In genomic region chr5:119829341-119829740, GRCh38 we compare ENCODE assay signal across 32 cellular contexts.
"Had no signal": no experiment of that assay in that cellular context is flagged by ENCODE, and none has a peak within 500 bp of the region (broad histone marks: within the 10 kb centered on the region; RNA-seq: fewer than 3 reads in every experiment).

No MANE protein-coding gene starts in this region.

- FAIRE-seq: astrocyte, TTC549 had no signal

- DNase-seq: activated B cell treated with CpG ODN at 0.5 μM for 24 hours; activated CD4-positive, alpha-beta memory T cell treated with anti-CD3 and anti-CD28 coated beads for 36 hours; activated CD4-positive, alpha-beta T cell treated with anti-CD3 and anti-CD28 coated beads for 4 hours; activated CD4-positive, alpha-beta T cell treated with anti-CD3 and anti-CD28 coated beads, Interleukin-2, amount 10 ng/mL, durations not matched to agents 24 days and 14 days; activated CD4-positive, alpha-beta T cell treated with anti-CD3 and anti-CD28 coated beads, Interleukin-2, amount 50 U/mL, for 1 hour; activated CD4-positive, alpha-beta T cell treated with anti-CD3 and anti-CD28 coated beads, Interleukin-2, amount 50 U/mL, for 4 hours; activated CD4-positive, CD25-positive, alpha-beta regulatory T cell treated with anti-CD3 and anti-CD28 coated beads, Interleukin-2, amount 50 U/mL, for 72 hours; activated CD8-positive, alpha-beta memory T cell treated with anti-CD3 and anti-CD28 coated beads, Interleukin-2, amount 50 U/mL, for 4 hours; activated CD8-positive, alpha-beta T cell treated with anti-CD3 and anti-CD28 coated beads for 36 hours; activated effector memory CD4-positive, alpha-beta T cell treated with anti-CD3 and anti-CD28 coated beads, Interleukin-2, amount 50 U/mL, for 16 hours; activated gamma-delta T cell treated with Interleukin-2 at 50 U/mL for 16 hours; activated naive CD4-positive, alpha-beta T cell; activated naive CD4-positive, alpha-beta T cell treated with anti-CD3 and anti-CD28 coated beads for 36 hours; activated naive CD4-positive, alpha-beta T cell treated with anti-CD3 and anti-CD28 coated beads, Interleukin-2, amount 50 U/mL, for 16 hours; activated naive CD8-positive, alpha-beta T cell treated with anti-CD3 and anti-CD28 coated beads for 36 hours; activated T-cell treated with anti-CD3 and anti-CD28 coated beads for 4 hours; activated T-cell treated with anti-CD3 and anti-CD28 coated beads, Interleukin-2, amount 50 U/mL, for 1 hour; activated T-cell treated with anti-CD3 and anti-CD28 coated beads, Interleukin-2, amount 50 U/mL, for 4 hours; activated T-cell treated with anti-CD3 and anti-CD28 coated beads, Interleukin-2, amount 50 U/mL, for 72 hours; amygdala; body of pancreas; brain microvascular endothelial cell; central memory CD4-positive, alpha-beta T cell; T-helper 1 cell; T-helper 2 cell; T-helper 9 cell had no signal

- H3K4me1 ChIP-seq: body of pancreas, breast epithelium had no signal

- H3K27me3 ChIP-seq: body of pancreas, brain microvascular endothelial cell, breast epithelium had no signal

- ATAC-seq: activated CD8-positive, alpha-beta T cell treated with anti-CD3 and anti-CD28 coated beads for 36 hours; activated naive CD4-positive, alpha-beta T cell treated with anti-CD3 and anti-CD28 coated beads, Interleukin-2, amount 50 U/mL, for 72 hours; activated T-cell treated with anti-CD3 and anti-CD28 coated beads, Interleukin-2, amount 50 U/mL, for 4 hours; activated T-cell treated with anti-CD3 and anti-CD28 coated beads, Interleukin-2, amount 50 U/mL, for 72 hours; activated T-helper 17 cell treated with anti-CD3 and anti-CD28 coated beads, Interleukin-2, amount 50 U/mL, for 72 hours; body of pancreas had no signal

- H3K36me3 ChIP-seq: brain microvascular endothelial cell, breast epithelium had no signal

- H3K27ac ChIP-seq: body of pancreas, brain microvascular endothelial cell, breast epithelium, VCaP had no signal

- H3K4me3 ChIP-seq: body of pancreas, breast epithelium had no signal

- H3K9me3 ChIP-seq: body of pancreas, breast epithelium had no signal
